23 cellular contexts compared by ENCODE assay signal in genomic region chr6:157264701-157265100, GRCh38. TPM values are rescaled to one million over a fixed set of nuclear protein-coding genes. Genes with fewer than 3 reads are reported as not detected.
DNase-seq lines count a peak whose midpoint lies in the region; ATAC-seq and TF ChIP-seq lines count a peak whose summit lies in the region.
"Had no signal": no experiment of that assay in that cellular context is flagged by ENCODE, and none has a peak within 500 bp of the region (broad histone marks: within the 10 kb centered on the region; RNA-seq: fewer than 3 reads in every experiment).

No MANE protein-coding gene starts in this region.

- DNase-seq in LNCaP clone FGC (ENCODE audit: low read depth), result peak; percentile 58
- DNase-seq in NCI-H69 (lab: John Stamatoyannopoulos, UW), result peak; percentile 87
- DNase-seq in dermis blood vessel endothelial cell, result peak; percentile 20
- peak; percentile 56 for DNase-seq in prostate gland (ENCODE audit: low spot score)
- no peak for DNase-seq in activated CD4-positive, alpha-beta T cell treated with anti-CD3 and anti-CD28 coated beads for 4 hours
- DNase-seq in G401 (ENCODE audit: low spot score), result no peak
- DNase-seq in HFFc6, result no peak
- DNase-seq: activated B cell treated with CpG ODN at 0.5 μM for 24 hours; activated CD8-positive, alpha-beta T cell treated with anti-CD3 and anti-CD28 coated beads for 36 hours; activated naive CD4-positive, alpha-beta T cell treated with anti-CD3 and anti-CD28 coated beads, Interleukin-2, amount 50 U/mL, for 16 hours; activated T-cell treated with anti-CD3 and anti-CD28 coated beads, Interleukin-2, amount 50 U/mL, for 24 hours; brain microvascular endothelial cell; cortex of kidney; EL; NCI-H1694 treated with DMSO at 0.1 percent for 48 hours; NCI-H526 treated with DMSO at 0.1 percent for 48 hours; ovary; stimulated activated CD4-positive, alpha-beta T cell treated with anti-CD3 and anti-CD28 coated beads, Interleukin-2, amount 100 ng/mL, for 24 hours; stimulated activated naive CD8-positive, alpha-beta T cell treated with anti-CD3 and anti-CD28 coated beads, Interleukin-15, Interleukin-2, amounts not matched to agents 100 U/mL and 50 U/mL, for 24 hours; T-helper 2 cell had no signal

- H3K27me3 ChIP-seq in prostate gland (replicated peaks; ENCODE audit: insufficient read depth), result no peaks in the 10 kb centered on the region
- H3K27me3 ChIP-seq: brain microvascular endothelial cell, ovary had no signal

- no peak for ATAC-seq in GM21619 (IDR thresholded peaks at IDR 0.05; ENCODE audit: unreplicated experiment)
- ATAC-seq: activated CD8-positive, alpha-beta T cell treated with anti-CD3 and anti-CD28 coated beads for 36 hours; stimulated activated naive CD8-positive, alpha-beta T cell treated with anti-CD3 and anti-CD28 coated beads, Interleukin-15, Interleukin-2, amounts not matched to agents 100 U/mL and 50 U/mL, for 24 hours had no signal

- TF ChIP-seq CTCF in LNCaP clone FGC (IDR thresholded peaks at IDR 0.05; ENCODE audit: control insufficient read depth, extremely low read depth, insufficient read depth) (no peak), prostate gland (IDR thresholded peaks at IDR 0.05) (no peak), HFFc6 (IDR thresholded peaks at IDR 0.05) (no peak)

- intact Hi-C loops in prostate gland (cut with DNase I), result no loop called here

- in situ Hi-C loops in G401 (cut with HindIII; ENCODE audit: low sequenced_read_pairs), result no loop called here

- no peaks in the 10 kb centered on the region for H3K9me3 ChIP-seq in prostate gland
- H3K9me3 ChIP-seq: HAP-1, ovary had no signal

- H3K27ac Mint-ChIP-seq in HFFc6, result no peak overlapping the region
- H3K27ac Mint-ChIP-seq: activated B cell treated with CpG ODN at 0.5 μM for 24 hours; activated CD8-positive, alpha-beta T cell treated with anti-CD3 and anti-CD28 coated beads for 36 hours; activated T-cell treated with anti-CD3 and anti-CD28 coated beads, Interleukin-2, amount 50 U/mL, for 24 hours; type B pancreatic cell had no signal

- H3K4me1 ChIP-seq in prostate gland (replicated peaks), result peaks cover 10% of the 10 kb centered on the region
- H3K4me1 ChIP-seq: HAP-1 had no signal

- H3K27ac ChIP-seq in prostate gland, result peak overlapping the region in 1 of 2 donors; percentile 4
- H3K27ac ChIP-seq: brain microvascular endothelial cell, ovary had no signal

- H3K9me3 Mint-ChIP-seq in HFFc6, result no peaks in the 10 kb centered on the region
- H3K9me3 Mint-ChIP-seq: activated B cell treated with CpG ODN at 0.5 μM for 24 hours; activated CD8-positive, alpha-beta T cell treated with anti-CD3 and anti-CD28 coated beads for 36 hours; activated T-cell treated with anti-CD3 and anti-CD28 coated beads, Interleukin-2, amount 50 U/mL, for 24 hours; type B pancreatic cell had no signal

- no peak overlapping the region for H3K4me3 Mint-ChIP-seq in HFFc6
- H3K4me3 Mint-ChIP-seq: activated B cell treated with CpG ODN at 0.5 μM for 24 hours; activated CD8-positive, alpha-beta T cell treated with anti-CD3 and anti-CD28 coated beads for 36 hours; activated T-cell treated with anti-CD3 and anti-CD28 coated beads, Interleukin-2, amount 50 U/mL, for 24 hours; type B pancreatic cell had no signal

- H3K27me3 Mint-ChIP-seq in HFFc6 (ENCODE audit: insufficient read depth), result peaks cover 15% of the 10 kb centered on the region
- H3K27me3 Mint-ChIP-seq: activated CD8-positive, alpha-beta T cell treated with anti-CD3 and anti-CD28 coated beads for 36 hours; activated T-cell treated with anti-CD3 and anti-CD28 coated beads, Interleukin-2, amount 50 U/mL, for 24 hours; type B pancreatic cell had no signal

- no peaks in the 10 kb centered on the region for H3K4me1 Mint-ChIP-seq in HFFc6 (ENCODE audit: low read depth)
- H3K4me1 Mint-ChIP-seq: activated B cell treated with CpG ODN at 0.5 μM for 24 hours had no signal

- H3K36me3 ChIP-seq in prostate gland, result no peaks in the 10 kb centered on the region
- H3K36me3 ChIP-seq: brain microvascular endothelial cell, HAP-1, ovary had no signal

- WGBS in prostate gland, result 48% methylated on average over 13 of the region's 13 CpGs

- TF ChIP-seq POLR2A in prostate gland (IDR thresholded peaks at IDR 0.05), result no peak

- no peaks in the 10 kb centered on the region for H3K36me3 Mint-ChIP-seq in HFFc6 (ENCODE audit: low read depth)
- H3K36me3 Mint-ChIP-seq: type B pancreatic cell had no signal

- H3K4me3 ChIP-seq in LNCaP clone FGC (ENCODE audit: low read depth, low read length) (peak overlapping the region; percentile 30), prostate gland (no peak overlapping the region)
- H3K4me3 ChIP-seq: HAP-1, ovary had no signal

RNA-seq across cellular contexts. Expression of gene TMEM242, which starts 58.6 kb away (rescaled TPM):
- total RNA-seq in dermis blood vessel endothelial cell (6.2 and 7.5 TPM in 2 replicates), prostate gland (1 to 10 TPM; 6.4 to 8.5 TPM)
- 4.0 and 5.5 TPM in 2 replicates for total RNA-seq in G401 (2014; rRNA removed; shearing (Covaris generic))
- 10 to 100 TPM in 4 of 6 experiments, 1 to 10 TPM in 2; 9.4 to 12.8 (median 10.8) TPM for total RNA-seq in HFFc6 (2021; fragmentation: NEBNext Ultra II Directional; extraction: Animal tissue kit (Norgen Biotek cat#: 25700))

Comparison
In these comparisons a context has a peak if more than half of its experiments do, and no peak if none do; other contexts are left out.
1. DNase-seq: peak in LNCaP clone FGC (single experiment), NCI-H69 (single experiment), dermis blood vessel endothelial cell (single experiment) and prostate gland (single experiment); none in activated CD4-positive, alpha-beta T cell treated with anti-CD3 and anti-CD28 coated beads for 4 hours (0 of 2), G401 (single experiment) and HFFc6 (single experiment).